In the genomic region with DNA sequence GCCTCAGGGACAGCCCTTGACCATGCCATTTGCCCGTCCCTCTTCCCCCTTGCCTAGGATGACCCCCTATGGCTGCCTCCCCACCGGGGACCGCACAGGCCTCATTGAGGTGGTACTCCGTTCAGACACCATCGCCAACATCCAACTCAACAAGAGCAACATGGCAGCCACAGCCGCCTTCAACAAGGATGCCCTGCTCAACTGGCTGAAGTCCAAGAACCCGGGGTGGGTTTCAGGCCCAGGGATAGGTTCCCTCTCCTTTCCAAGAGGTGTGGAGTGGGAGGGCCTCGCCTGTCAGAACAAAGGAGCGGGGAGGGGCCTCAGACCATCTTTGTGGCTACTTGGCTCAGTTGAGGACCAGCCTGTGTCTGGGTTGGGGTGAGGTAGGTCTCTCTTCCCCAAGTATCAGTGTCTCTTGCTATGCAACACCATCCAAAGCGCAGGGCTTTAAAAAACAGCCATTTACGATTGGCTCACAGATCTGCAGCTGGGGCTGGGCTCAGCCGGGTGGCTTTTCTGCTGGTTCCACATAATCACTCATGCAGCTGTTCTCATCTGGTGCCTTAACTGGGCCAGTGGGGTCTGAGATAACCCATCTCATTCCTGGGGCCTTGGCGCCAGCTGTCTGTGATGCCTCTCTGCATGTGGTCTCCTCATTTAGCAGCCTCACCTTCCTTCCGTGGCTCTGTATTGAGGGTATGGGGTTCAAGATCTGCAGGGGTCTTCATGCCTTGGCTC, we compare ENCODE assay signal across 1 cellular context.
TF ChIP-seq lines count a peak whose summit lies in the region.

No MANE protein-coding gene starts in this region.

TF ChIP-seq in HEK293, 187 proteins besides CTCF, POLR2A, EP300 and RAD21 (continued from another document):
- TF ChIP-seq, protein P1, sequence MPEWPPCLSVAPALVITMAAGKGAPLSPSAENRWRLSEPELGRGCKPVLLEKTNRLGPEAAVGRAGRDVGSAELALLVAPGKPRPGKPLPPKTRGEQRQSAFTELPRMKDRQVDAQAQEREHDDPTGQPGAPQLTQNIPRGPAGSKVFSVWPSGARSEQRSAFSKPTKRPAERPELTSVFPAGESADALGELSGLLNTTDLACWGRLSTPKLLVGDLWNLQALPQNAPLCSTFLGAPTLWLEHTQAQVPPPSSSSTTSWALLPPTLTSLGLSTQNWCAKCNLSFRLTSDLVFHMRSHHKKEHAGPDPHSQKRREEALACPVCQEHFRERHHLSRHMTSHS (tag by site-specific recombination; IDR thresholded peaks at IDR 0.05) = no peak
- TF ChIP-seq OSR2 (tag by site-specific recombination; IDR thresholded peaks at IDR 0.05) = no peak
